ENCODE assay signal across 24 cellular contexts in the genomic region with DNA sequence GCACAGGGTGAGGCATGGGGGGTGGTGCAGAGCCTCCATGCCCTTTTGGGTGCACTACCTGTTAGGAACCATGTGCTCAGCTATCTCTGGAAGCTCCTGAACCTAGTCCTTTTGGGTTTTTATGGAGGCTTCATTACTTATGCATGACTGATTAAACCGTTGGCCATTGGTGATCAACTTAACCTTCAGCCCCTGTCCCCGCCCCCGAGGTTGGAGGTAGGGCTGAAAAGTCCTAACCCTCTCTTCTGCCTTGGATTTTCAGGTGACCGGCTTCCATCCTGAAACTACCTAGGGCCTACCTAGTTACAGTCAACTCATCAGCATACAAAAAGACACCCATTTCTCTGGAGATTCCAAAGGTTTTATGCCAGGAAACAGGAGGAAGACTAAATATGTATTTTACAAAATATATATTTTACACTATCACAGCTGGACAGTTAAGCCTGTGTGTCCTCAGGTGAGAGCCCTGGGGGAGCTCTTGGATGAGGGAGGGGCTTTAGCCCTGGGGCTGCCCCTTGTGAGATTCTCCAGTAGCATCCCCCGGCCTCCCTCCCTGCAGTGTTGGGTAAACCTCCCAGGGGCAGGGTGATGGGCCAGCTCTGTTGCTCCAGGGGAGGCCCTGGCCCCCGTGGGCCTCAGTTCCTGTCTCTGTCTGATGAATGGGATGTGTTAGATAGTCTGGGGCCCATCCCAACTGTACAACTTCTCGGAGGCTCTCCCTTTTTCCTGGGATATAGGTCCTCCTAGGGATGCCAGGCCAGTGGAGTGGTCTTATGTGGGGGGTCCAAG. TPM values are rescaled to one million over a fixed set of nuclear protein-coding genes. Genes with fewer than 3 reads are reported as not detected.
DNase-seq lines count a peak whose midpoint lies in the region; ATAC-seq, FAIRE-seq and TF ChIP-seq lines count a peak whose summit lies in the region.
"Had no signal": no experiment of that assay in that cellular context is flagged by ENCODE, and none has a peak within 500 bp of the region (broad histone marks: within the 10 kb centered on the region; RNA-seq: fewer than 3 reads in every experiment).

No MANE protein-coding gene starts in this region.

- H3K36me3 ChIP-seq in right lobe of liver (peaks cover 0 to 1% (median 0%) of the 10 kb centered on the region in 4 donors), HepG2 (replicated peaks in 1 of 2; ENCODE audit: control insufficient read depth in 1 of 2, insufficient read depth in 2 of 2, low read length in 2 of 2) (no peaks in the 10 kb centered on the region), endodermal cell (ENCODE audit: control insufficient read depth, insufficient read depth, low read length) (no peaks in the 10 kb centered on the region)

- TF ChIP-seq POLR2A in right lobe of liver (IDR thresholded peaks at IDR 0.05) (no peak), HepG2 (IDR thresholded peaks at IDR 0.05; ENCODE audit: insufficient read depth in 1 of 2, low read depth in 2 of 2, low read length in 2 of 2) (no peak)

- no peak for TF ChIP-seq RAD21 in HepG2 (CRISPR knock-in tag; IDR thresholded peaks at IDR 0.05)

- H3K9me3 ChIP-seq in right lobe of liver (no peaks in the 10 kb centered on the region), HepG2 (ENCODE audit: low read length) (no peaks in the 10 kb centered on the region), endodermal cell (ENCODE audit: control insufficient read depth, low read length) (no peaks in the 10 kb centered on the region)
- H3K9me3 ChIP-seq: psoas muscle, SJSA1 had no signal

- intact Hi-C loops in right lobe of liver (cut with DNase I) (no loop called here), HepG2 (cut with micrococcal nuclease; ENCODE audit: unreplicated experiment) (no loop called here)

- TF ChIP-seq CTCF in right lobe of liver (IDR thresholded peaks at IDR 0.05) (no peak), HepG2 (CRISPR knock-in tag; IDR thresholded peaks at IDR 0.05) (no peak), endodermal cell (conservative IDR thresholded peaks at IDR 0.05) (no peak), osteocyte (IDR thresholded peaks at IDR 0.05) (no peak)

- H3K27me3 Mint-ChIP-seq in endodermal cell (ENCODE audit: insufficient read depth) (no peaks in the 10 kb centered on the region), osteocyte (ENCODE audit: unreplicated experiment) (no peaks in the 10 kb centered on the region)

- no peaks in the 10 kb centered on the region for H3K4me1 ChIP-seq in right lobe of liver
- H3K4me1 ChIP-seq in HepG2 (ENCODE audit: insufficient read depth, low read length), result no peaks in the 10 kb centered on the region
- H3K4me1 ChIP-seq in endodermal cell (ENCODE audit: control insufficient read depth, insufficient read depth, low read length), result peaks cover 7% of the 10 kb centered on the region
- H3K4me1 ChIP-seq: psoas muscle had no signal

- H3K79me2 ChIP-seq in HepG2 (ENCODE audit: insufficient read depth, low read length), result no peaks in the 10 kb centered on the region

- H3K9ac ChIP-seq in HepG2 (ENCODE audit: insufficient read depth, low read depth, low read length) (no peak overlapping the region), endodermal cell (ENCODE audit: extremely low read depth, low read length, poor library complexity, severe bottlenecking) (no peak overlapping the region)

- H3K27ac Mint-ChIP-seq in endodermal cell, result no peak overlapping the region
- peak overlapping the region; percentile 91 for H3K27ac Mint-ChIP-seq in osteocyte (ENCODE audit: unreplicated experiment)
- H3K27ac Mint-ChIP-seq: CD4-positive, CD25-positive, alpha-beta regulatory T cell had no signal

- ATAC-seq in right lobe of liver (no peak), HepG2 (no peak), GM18907 (IDR thresholded peaks at IDR 0.05; ENCODE audit: unreplicated experiment) (no peak), HG03432 (IDR thresholded peaks at IDR 0.05; ENCODE audit: unreplicated experiment) (no peak)

- H3K4me2 ChIP-seq in HepG2 (ENCODE audit: low read depth, low read length), result no peak overlapping the region

- in situ Hi-C loops in HepG2 (cut with HindIII; ENCODE audit: extremely low pct_ligation_motif_present, low pct_unique_long_range_greater_than_20kb), result no loop called here

- no peaks in the 10 kb centered on the region for H3K36me3 Mint-ChIP-seq in endodermal cell (ENCODE audit: low read depth)
- H3K36me3 Mint-ChIP-seq in osteocyte (ENCODE audit: unreplicated experiment), result no peaks in the 10 kb centered on the region
- H3K36me3 Mint-ChIP-seq: CD4-positive, CD25-positive, alpha-beta regulatory T cell had no signal

- no peak overlapping the region for H3K27ac ChIP-seq in right lobe of liver
- no peak overlapping the region for H3K27ac ChIP-seq in HepG2 (ENCODE audit: extremely low read length, insufficient read depth, low read length)
- H3K27ac ChIP-seq in endodermal cell (ENCODE audit: low read depth, low read length), result no peak overlapping the region
- H3K27ac ChIP-seq: psoas muscle had no signal

- H3K9me3 Mint-ChIP-seq in endodermal cell (no peaks in the 10 kb centered on the region), osteocyte (ENCODE audit: unreplicated experiment) (peaks cover 9% of the 10 kb centered on the region)
- H3K9me3 Mint-ChIP-seq: CD4-positive, CD25-positive, alpha-beta regulatory T cell; neural crest cell had no signal

- BruUV-seq in HepG2 (replicated peaks; lab: Mats Ljungman, UMichigan), result no TSS peak

- CTCF ChIA-PET in HepG2 (lab: Yijun Ruan, JAX; ENCODE audit: low intra/inter-chr PET ratio, low total read pairs), result no interaction called here

- TF ChIP-seq EP300 in HepG2 (IDR thresholded peaks at IDR 0.05; ENCODE audit: low read depth in 2 of 2, low read length in 2 of 2) (no peak), HepG2 (CRISPR knock-in tag; IDR thresholded peaks at IDR 0.05; ENCODE audit: borderline replicate concordance) (no peak)

- H2AFZ ChIP-seq in HepG2 (ENCODE audit: low read length), result no peak overlapping the region

- H3K27me3 ChIP-seq in right lobe of liver (no peaks in the 10 kb centered on the region), HepG2 (ENCODE audit: control insufficient read depth in 1 of 2, insufficient read depth in 2 of 2, low read length in 2 of 2) (peaks cover 4 to 61% of the 10 kb centered on the region in 2 experiments; a peak in 3 of 5 replicates), endodermal cell (ENCODE audit: control insufficient read depth, insufficient read depth, low read length, poor library complexity, severe bottlenecking) (no peaks in the 10 kb centered on the region)
- H3K27me3 ChIP-seq: SJSA1 had no signal

- POLR2A ChIA-PET in HepG2 (lab: Yijun Ruan, JAX), result no interaction called here

- H3K4me1 Mint-ChIP-seq in endodermal cell (peaks cover 43% of the 10 kb centered on the region), osteocyte (ENCODE audit: unreplicated experiment) (peaks cover 79% of the 10 kb centered on the region)
- H3K4me1 Mint-ChIP-seq: CD4-positive, CD25-positive, alpha-beta regulatory T cell had no signal

- H3K4me3 Mint-ChIP-seq in endodermal cell, result no peak overlapping the region
- H3K4me3 Mint-ChIP-seq in osteocyte (ENCODE audit: unreplicated experiment), result no peak overlapping the region
- H3K4me3 Mint-ChIP-seq: CD4-positive, CD25-positive, alpha-beta regulatory T cell; neural crest cell had no signal

- WGBS in right lobe of liver (ENCODE audit: insufficient coverage, low coverage, low lambda C conversion rate, missing lambda C conversion rate), result 73% methylated on average over 6 of the region's 7 CpGs
- 17% methylated on average over 7 of the region's 7 CpGs for WGBS in HepG2 (ENCODE audit: low lambda C conversion rate)
- WGBS in endodermal cell (ENCODE audit: insufficient coverage in 1 of 2, insufficient read length in 1 of 2), 2 experiments, result 82 to 83% methylated on average over 3 to 7 of the region's 7 CpGs

- H4K20me1 ChIP-seq in HepG2 (ENCODE audit: insufficient read depth, low read length), result no peaks in the 10 kb centered on the region

- no peak for FAIRE-seq in HepG2 (lab: Jason Lieb, UNC)
- FAIRE-seq: GM19239 had no signal

- DNase-seq in right lobe of liver (peak in 2 of 3 donors; percentile 2 to 12), HepG2 (ENCODE audit: low spot score) (no peak), endodermal cell (peak; percentile 60), osteocyte (ENCODE audit: extremely low spot score, unreplicated experiment) (no peak), NCI-H146 (lab: John Stamatoyannopoulos, UW) (no peak), NCI-H1930 (lab: John Stamatoyannopoulos, UW) (no peak)
- DNase-seq: activated CD8-positive, alpha-beta memory T cell treated with anti-CD3 and anti-CD28 coated beads, Interleukin-2, amount 50 U/mL, for 4 hours; activated gamma-delta T cell treated with Interleukin-2 at 50 U/mL for 16 hours; CD4-positive, CD25-positive, alpha-beta regulatory T cell; central memory CD4-positive, alpha-beta T cell; DMS153; effector CD4-positive, alpha-beta T cell; foreskin melanocyte; GF-D8; midbrain; NCI-H2029 treated with DMSO at 0.1 percent for 48 hours; NCI-H345; psoas muscle; stimulated activated CD4-positive, alpha-beta T cell treated with anti-CD3 and anti-CD28 coated beads, Interleukin-12 subunit alpha, Interleukin-12 subunit beta, amount 100 ng/mL, for 4 hours had no signal

- H3K4me3 ChIP-seq in right lobe of liver, result no peak overlapping the region
- no peak overlapping the region for H3K4me3 ChIP-seq in HepG2 (replicated peaks in 1 of 3; ENCODE audit: insufficient read depth in 1 of 3, low read depth in 2 of 3, low read length in 3 of 3)
- H3K4me3 ChIP-seq in endodermal cell (ENCODE audit: low read length), result no peak overlapping the region
- H3K4me3 ChIP-seq: psoas muscle, SJSA1 had no signal

RNA-seq across cellular contexts. Expression of a gene that starts 24.1 kb away (rescaled TPM):
- total RNA-seq in right lobe of liver, result under 1 TPM; 0.09 to 0.73 (median 0.48) TPM
- total RNA-seq in HepG2 (2016; rRNA removed; fragmentation: Illumina TruSeq; extraction: Trizol), result not detected in 2 replicates
- total RNA-seq in HepG2 (2016; cell fraction: cytosol; rRNA removed; fragmentation: Illumina TruSeq; extraction: Trizol; ENCODE audit: low read depth), result not detected in 2 replicates
- total RNA-seq in HepG2 (2016; cell fraction: insoluble cytoplasmic fraction; rRNA removed; fragmentation: Illumina TruSeq; extraction: Trizol), result not detected in 2 replicates
- not detected in 2 replicates for total RNA-seq in HepG2 (2016; cell fraction: membrane; rRNA removed; fragmentation: Illumina TruSeq; extraction: Trizol)
- not detected in 2 replicates for total RNA-seq in HepG2 (2016; cell fraction: nucleus; rRNA removed; fragmentation: Illumina TruSeq; extraction: Trizol)
- not detected in 2 replicates for polyA plus RNA-seq in HepG2 (2011; rRNA removed)
- not detected in 2 replicates for polyA plus RNA-seq in HepG2 (2011; cell fraction: cytosol; rRNA removed)
- polyA plus RNA-seq in HepG2 (2011; cell fraction: nucleus; rRNA removed), result not detected in 2 replicates
- polyA plus RNA-seq in HepG2 (2012), result not detected in 2 replicates
- not detected in 2 replicates for polyA plus RNA-seq in HepG2 (2016; cell fraction: cytosol; fragmentation: Illumina TruSeq; extraction: Trizol; ENCODE audit: low read depth)
- not detected in 2 replicates for polyA plus RNA-seq in HepG2 (2016; cell fraction: insoluble cytoplasmic fraction; fragmentation: Illumina TruSeq; extraction: Trizol; ENCODE audit: low read depth)
- not detected in 2 replicates for polyA plus RNA-seq in HepG2 (2016; cell fraction: membrane; fragmentation: Illumina TruSeq; extraction: Trizol; ENCODE audit: low read depth)
- not detected in 2 replicates for polyA plus RNA-seq in HepG2 (2016; cell fraction: nucleus; fragmentation: Illumina TruSeq; extraction: Trizol; ENCODE audit: insufficient read depth, low read depth)
- polyA minus RNA-seq in HepG2 (2011; rRNA and poly(A)+ RNA removed; ENCODE audit: low replicate concordance), result 0.98 TPM in 1 of 2 replicates, not detected in the other
- polyA minus RNA-seq in HepG2 (2011; cell fraction: cytosol; rRNA and poly(A)+ RNA removed), result not detected in 2 replicates
- not detected in 2 replicates for polyA minus RNA-seq in HepG2 (2011; cell fraction: nucleus; rRNA and poly(A)+ RNA removed)
- total RNA-seq in endodermal cell, result 10 to 100 TPM; 17.0 to 24.2 TPM
- 29.8 TPM for polyA plus RNA-seq in endodermal cell (2013, experiment 1 of 2)
- 28.3 TPM for polyA plus RNA-seq in endodermal cell (2013, experiment 2 of 2)
- total RNA-seq in osteocyte, result 33.2 and 34.2 TPM in 2 replicates
- total RNA-seq: CD4-positive, CD25-positive, alpha-beta regulatory T cell had no signal
- polyA plus RNA-seq: CD4-positive, CD25-positive, alpha-beta regulatory T cell had no signal

Comparison
In these comparisons a context has a peak if more than half of its experiments do, and no peak if none do; other contexts are left out.
1. DNase-seq: peak in right lobe of liver (2 of 3) and endodermal cell (single experiment); none in HepG2 (single experiment), osteocyte (single experiment), NCI-H146 (single experiment) and NCI-H1930 (0 of 2).
2. RNA of a gene that starts 24.1 kb away (total RNA-seq): 33.2 to 34.2 TPM in osteocyte and 17.0 to 24.2 TPM in endodermal cell; 0.09 to 0.73 TPM in right lobe of liver and not detected in HepG2; every median in the first group is over 10 times any median in the second.